Comparison of ENCODE assay signal across 13 cellular contexts in genomic region chr11:68956142-68956541, GRCh38. TPM values are rescaled to one million over a fixed set of nuclear protein-coding genes. Genes with fewer than 3 reads are reported as not detected.
DNase-seq lines count a peak whose midpoint lies in the region; ATAC-seq and TF ChIP-seq lines count a peak whose summit lies in the region.
"Had no signal": no experiment of that assay in that cellular context is flagged by ENCODE, and none has a peak within 500 bp of the region (broad histone marks: within the 10 kb centered on the region; RNA-seq: fewer than 3 reads in every experiment).

No MANE protein-coding gene starts in this region.

- H3K9me3 Mint-ChIP-seq in activated CD4-positive, alpha-beta memory T cell treated with anti-CD3 and anti-CD28 coated beads for 36 hours, result no peaks in the 10 kb centered on the region
- H3K9me3 Mint-ChIP-seq in activated CD4-positive, alpha-beta memory T cell treated with anti-CD3 and anti-CD28 coated beads, Interleukin-2, amount 10 ng/mL, durations not matched to agents 7 days and 5 days, result no peaks in the 10 kb centered on the region
- no peaks in the 10 kb centered on the region for H3K9me3 Mint-ChIP-seq in endodermal cell

- H3K4me2 ChIP-seq in OCI-LY3 (ENCODE audit: low read length) (no peak overlapping the region), smooth muscle cell (no peak overlapping the region)

- H2AFZ ChIP-seq in OCI-LY3 (ENCODE audit: low read depth, low read length), result no peak overlapping the region
- no peak overlapping the region for H2AFZ ChIP-seq in smooth muscle cell (ENCODE audit: low read depth)

- H3K9me3 ChIP-seq in OCI-LY3 (ENCODE audit: insufficient read depth, low read length), result no peaks in the 10 kb centered on the region
- no peaks in the 10 kb centered on the region for H3K9me3 ChIP-seq in endodermal cell (ENCODE audit: control insufficient read depth, low read length)
- no peaks in the 10 kb centered on the region for H3K9me3 ChIP-seq in smooth muscle cell (replicated peaks; ENCODE audit: low read depth)
- H3K9me3 ChIP-seq: right lobe of liver had no signal

- H3K27me3 ChIP-seq in OCI-LY3 (ENCODE audit: low read depth, low read length), result no peaks in the 10 kb centered on the region
- H3K27me3 ChIP-seq in endodermal cell (ENCODE audit: control insufficient read depth, insufficient read depth, low read length, poor library complexity, severe bottlenecking), result no peaks in the 10 kb centered on the region
- H3K27me3 ChIP-seq in smooth muscle cell (ENCODE audit: low read depth), result no peaks in the 10 kb centered on the region
- H3K27me3 ChIP-seq: right lobe of liver had no signal

- H3K27me3 Mint-ChIP-seq in activated CD4-positive, alpha-beta memory T cell treated with anti-CD3 and anti-CD28 coated beads for 36 hours, result no peaks in the 10 kb centered on the region
- H3K27me3 Mint-ChIP-seq in activated CD4-positive, alpha-beta memory T cell treated with anti-CD3 and anti-CD28 coated beads, Interleukin-2, amount 10 ng/mL, durations not matched to agents 7 days and 5 days, result no peaks in the 10 kb centered on the region
- no peaks in the 10 kb centered on the region for H3K27me3 Mint-ChIP-seq in endodermal cell (ENCODE audit: insufficient read depth)

- H3K36me3 Mint-ChIP-seq in activated CD4-positive, alpha-beta memory T cell treated with anti-CD3 and anti-CD28 coated beads for 36 hours, result no peaks in the 10 kb centered on the region
- no peaks in the 10 kb centered on the region for H3K36me3 Mint-ChIP-seq in activated CD4-positive, alpha-beta memory T cell treated with anti-CD3 and anti-CD28 coated beads, Interleukin-2, amount 10 ng/mL, durations not matched to agents 7 days and 5 days (ENCODE audit: low read depth)
- no peaks in the 10 kb centered on the region for H3K36me3 Mint-ChIP-seq in endodermal cell (ENCODE audit: low read depth)

- no peak overlapping the region for H3K4me3 Mint-ChIP-seq in activated CD4-positive, alpha-beta memory T cell treated with anti-CD3 and anti-CD28 coated beads for 36 hours
- no peak overlapping the region for H3K4me3 Mint-ChIP-seq in activated CD4-positive, alpha-beta memory T cell treated with anti-CD3 and anti-CD28 coated beads, Interleukin-2, amount 10 ng/mL, durations not matched to agents 7 days and 5 days
- no peak overlapping the region for H3K4me3 Mint-ChIP-seq in endodermal cell

- H4K20me1 ChIP-seq in OCI-LY3 (ENCODE audit: insufficient read depth, low read length) (no peaks in the 10 kb centered on the region), smooth muscle cell (ENCODE audit: low read depth) (no peaks in the 10 kb centered on the region)

- 55% methylated on average over 9 of the region's 12 CpGs; no CpG with 5 or more reads in 1 of the 2 experiments for WGBS in endodermal cell (ENCODE audit: insufficient coverage in 1 of 2, insufficient read length in 1 of 2), 2 experiments
- 43% methylated on average over 7 of the region's 12 CpGs for WGBS in smooth muscle cell (ENCODE audit: low lambda C conversion rate)
- WGBS in lower leg skin, 2 donors, result 14 to 21% methylated on average over 7 to 9 of the region's 12 CpGs

- H3K4me1 ChIP-seq in OCI-LY3 (ENCODE audit: low read length), result no peaks in the 10 kb centered on the region
- no peaks in the 10 kb centered on the region for H3K4me1 ChIP-seq in endodermal cell (ENCODE audit: control insufficient read depth, insufficient read depth, low read length)
- H3K4me1 ChIP-seq in smooth muscle cell (ENCODE audit: low read depth), result no peaks in the 10 kb centered on the region
- H3K4me1 ChIP-seq: right lobe of liver had no signal

- H3K27ac ChIP-seq in OCI-LY3 (ENCODE audit: low read length) (no peak overlapping the region), endodermal cell (ENCODE audit: low read depth, low read length) (no peak overlapping the region), smooth muscle cell (ENCODE audit: low read depth) (no peak overlapping the region)
- H3K27ac ChIP-seq: right lobe of liver had no signal

- H3K27ac Mint-ChIP-seq in activated CD4-positive, alpha-beta memory T cell treated with anti-CD3 and anti-CD28 coated beads for 36 hours, result no peak overlapping the region
- H3K27ac Mint-ChIP-seq in activated CD4-positive, alpha-beta memory T cell treated with anti-CD3 and anti-CD28 coated beads, Interleukin-2, amount 10 ng/mL, durations not matched to agents 7 days and 5 days, result no peak overlapping the region
- no peak overlapping the region for H3K27ac Mint-ChIP-seq in endodermal cell

- H3K79me2 ChIP-seq in OCI-LY3 (ENCODE audit: low read length), result no peaks in the 10 kb centered on the region
- H3K79me2 ChIP-seq in smooth muscle cell (ENCODE audit: low read depth), result no peaks in the 10 kb centered on the region

- TF ChIP-seq CTCF in OCI-LY3 (IDR thresholded peaks at IDR 0.05; ENCODE audit: low read depth, low read length) (0 out of 2 replicates have a peak, but pooled peaks have one; percentile 25), endodermal cell (conservative IDR thresholded peaks at IDR 0.05) (peak; percentile 72), smooth muscle cell (IDR thresholded peaks at IDR 0.05; ENCODE audit: borderline replicate concordance, insufficient read depth, poor library complexity, severe bottlenecking) (peak; percentile 23), lower leg skin (IDR thresholded peaks at IDR 0.05) (no peak)

- CTCF ChIA-PET in activated CD4-positive, alpha-beta memory T cell treated with anti-CD3 and anti-CD28 coated beads for 36 hours (lab: Charles Lee), result interaction anchor here (0.6 kb wide), 1 partner anchor 14 kb away, joined by 4 read pairs; no protein-coding TSS in a partner anchor
- CTCF ChIA-PET in activated CD4-positive, alpha-beta memory T cell treated with anti-CD3 and anti-CD28 coated beads, Interleukin-2, amount 10 ng/mL, durations not matched to agents 7 days and 5 days (lab: Charles Lee), result interaction anchor here (0.9 kb wide), 1 partner anchor 27 kb away, joined by 4 read pairs; no protein-coding TSS in a partner anchor

- H3K4me3 ChIP-seq in OCI-LY3 (ENCODE audit: low read length) (no peak overlapping the region), endodermal cell (ENCODE audit: low read length) (no peak overlapping the region), smooth muscle cell (no peak overlapping the region), lower leg skin (ENCODE audit: low read depth, poor library complexity, severe bottlenecking) (no peak overlapping the region)
- H3K4me3 ChIP-seq: right lobe of liver had no signal

- intact Hi-C loops in activated CD4-positive, alpha-beta memory T cell treated with anti-CD3 and anti-CD28 coated beads for 36 hours (cut with micrococcal nuclease), result no loop called here
- intact Hi-C loops in lower leg skin (cut with DNase I; ENCODE audit: low total_unique reads), result no loop called here

- no peaks in the 10 kb centered on the region for H3F3A ChIP-seq in smooth muscle cell (ENCODE audit: low read depth)

- TF ChIP-seq POLR2A in lower leg skin (IDR thresholded peaks at IDR 0.05), result no peak

- peak; percentile 36 for DNase-seq in activated CD4-positive, alpha-beta memory T cell treated with anti-CD3 and anti-CD28 coated beads for 36 hours
- DNase-seq in activated CD4-positive, alpha-beta memory T cell treated with anti-CD3 and anti-CD28 coated beads, Interleukin-2, amount 10 ng/mL, durations not matched to agents 7 days and 5 days, result no peak
- peak; percentile 89 for DNase-seq in endodermal cell
- DNase-seq in smooth muscle cell (lab: John Stamatoyannopoulos, UW; ENCODE audit: unreplicated experiment), result no peak
- no peak for DNase-seq in SW480 (ENCODE audit: low spot score)
- no peak for DNase-seq in lower leg skin (ENCODE audit: low spot score in 2 of 2)
- DNase-seq: activated CD8-positive, alpha-beta memory T cell treated with anti-CD3 and anti-CD28 coated beads, Interleukin-2, amount 50 U/mL, for 4 hours; GOT3; NCI-H2029 treated with DMSO at 0.1 percent for 48 hours; right lobe of liver had no signal

- ATAC-seq in GM21717 (IDR thresholded peaks at IDR 0.05; ENCODE audit: unreplicated experiment), result no peak

- H3K9ac ChIP-seq in OCI-LY3 (ENCODE audit: low read length), result no peak overlapping the region
- H3K9ac ChIP-seq in endodermal cell (ENCODE audit: extremely low read depth, low read length, poor library complexity, severe bottlenecking), result no peak overlapping the region
- H3K9ac ChIP-seq in smooth muscle cell (ENCODE audit: low read depth), result no peak overlapping the region

- no peaks in the 10 kb centered on the region for H3K4me1 Mint-ChIP-seq in activated CD4-positive, alpha-beta memory T cell treated with anti-CD3 and anti-CD28 coated beads for 36 hours (ENCODE audit: low read depth)
- peaks cover 1% of the 10 kb centered on the region for H3K4me1 Mint-ChIP-seq in activated CD4-positive, alpha-beta memory T cell treated with anti-CD3 and anti-CD28 coated beads, Interleukin-2, amount 10 ng/mL, durations not matched to agents 7 days and 5 days
- H3K4me1 Mint-ChIP-seq in endodermal cell, result peaks cover under 1% of the 10 kb centered on the region

- POLR2A ChIA-PET in activated CD4-positive, alpha-beta memory T cell treated with anti-CD3 and anti-CD28 coated beads for 36 hours (lab: Charles Lee), result no interaction called here
- POLR2A ChIA-PET in activated CD4-positive, alpha-beta memory T cell treated with anti-CD3 and anti-CD28 coated beads, Interleukin-2, amount 10 ng/mL, durations not matched to agents 7 days and 5 days (lab: Charles Lee), result no interaction called here

- H3K36me3 ChIP-seq in OCI-LY3 (replicated peaks; ENCODE audit: low read depth, low read length) (no peaks in the 10 kb centered on the region), endodermal cell (ENCODE audit: control insufficient read depth, insufficient read depth, low read length) (no peaks in the 10 kb centered on the region), smooth muscle cell (ENCODE audit: low read depth) (no peaks in the 10 kb centered on the region)
- H3K36me3 ChIP-seq: right lobe of liver had no signal

RNA-seq across cellular contexts. Expression of gene MRGPRD, which starts 24.6 kb away (rescaled TPM):
- total RNA-seq in activated CD4-positive, alpha-beta memory T cell treated with anti-CD3 and anti-CD28 coated beads for 36 hours, result not detected
- total RNA-seq in activated CD4-positive, alpha-beta memory T cell treated with anti-CD3 and anti-CD28 coated beads, Interleukin-2, amount 10 ng/mL, durations not matched to agents 7 days and 5 days, result not detected
- total RNA-seq in endodermal cell (not detected), smooth muscle cell (not detected in 2 replicates), lower leg skin (not detected)
- polyA plus RNA-seq in endodermal cell (2013, experiment 1 of 2), result not detected
- polyA plus RNA-seq in endodermal cell (2013, experiment 2 of 2), result not detected
- 0.25 TPM in 1 of 2 replicates, not detected in the other for polyA plus RNA-seq in smooth muscle cell
- total RNA-seq: right lobe of liver, ureter had no signal

RNA-seq across cellular contexts. Expression of gene IGHMBP2, which starts 52.5 kb away (rescaled TPM):
- total RNA-seq in activated CD4-positive, alpha-beta memory T cell treated with anti-CD3 and anti-CD28 coated beads for 36 hours, result 10 to 100 TPM; 24.4 to 24.8 TPM
- 10 to 100 TPM; 24.1 to 24.9 TPM for total RNA-seq in activated CD4-positive, alpha-beta memory T cell treated with anti-CD3 and anti-CD28 coated beads, Interleukin-2, amount 10 ng/mL, durations not matched to agents 7 days and 5 days
- total RNA-seq in endodermal cell, result 10 to 100 TPM; 23.9 to 28.3 TPM
- polyA plus RNA-seq in endodermal cell (2013, experiment 1 of 2), result 16.2 TPM
- 12.4 TPM for polyA plus RNA-seq in endodermal cell (2013, experiment 2 of 2)
- total RNA-seq in smooth muscle cell, result 9.5 and 13.3 TPM in 2 replicates
- 12.1 and 13.2 TPM in 2 replicates for polyA plus RNA-seq in smooth muscle cell
- 10 to 100 TPM; 18.6 to 33.3 (median 30.5) TPM for total RNA-seq in lower leg skin

RNA-seq across cellular contexts. Expression of gene MRPL21, which starts 52.5 kb away (rescaled TPM):
- total RNA-seq in activated CD4-positive, alpha-beta memory T cell treated with anti-CD3 and anti-CD28 coated beads for 36 hours, result 10 to 100 TPM; 80.7 to 86.0 TPM
- total RNA-seq in activated CD4-positive, alpha-beta memory T cell treated with anti-CD3 and anti-CD28 coated beads, Interleukin-2, amount 10 ng/mL, durations not matched to agents 7 days and 5 days, result 10 to 100 TPM; 47.6 to 53.4 TPM
- 10 to 100 TPM; 63.8 to 64.9 TPM for total RNA-seq in endodermal cell
- polyA plus RNA-seq in endodermal cell (2013, experiment 1 of 2), result 58.7 TPM
- 54.7 TPM for polyA plus RNA-seq in endodermal cell (2013, experiment 2 of 2)
- total RNA-seq in smooth muscle cell, result 41.2 and 49.3 TPM in 2 replicates
- 110 and 116 TPM in 2 replicates for polyA plus RNA-seq in smooth muscle cell
- total RNA-seq in lower leg skin, result 10 to 100 TPM; 34.0 to 54.5 (median 41.8) TPM

RNA-seq across cellular contexts. Expression of gene MRGPRF, which starts 56.9 kb away (rescaled TPM):
- total RNA-seq in activated CD4-positive, alpha-beta memory T cell treated with anti-CD3 and anti-CD28 coated beads for 36 hours, result not detected
- total RNA-seq in activated CD4-positive, alpha-beta memory T cell treated with anti-CD3 and anti-CD28 coated beads, Interleukin-2, amount 10 ng/mL, durations not matched to agents 7 days and 5 days, result not detected
- 1 to 10 TPM; 3.7 to 4.7 TPM for total RNA-seq in endodermal cell
- polyA plus RNA-seq in endodermal cell (2013, experiment 1 of 2), result 1.9 TPM
- 1.5 TPM for polyA plus RNA-seq in endodermal cell (2013, experiment 2 of 2)
- total RNA-seq in smooth muscle cell, result 6.7 and 6.8 TPM in 2 replicates
- polyA plus RNA-seq in smooth muscle cell, result 17.2 and 20.1 TPM in 2 replicates
- total RNA-seq in lower leg skin, result 10 to 100 TPM in 2 of 4 donors, 1 to 10 TPM in 1, under 1 TPM in 1; 0.84 to 11.0 (median 7.3) TPM

Comparison
In these comparisons a context has a peak if more than half of its experiments do, and no peak if none do; other contexts are left out.
1. DNase-seq: peak in activated CD4-positive, alpha-beta memory T cell treated with anti-CD3 and anti-CD28 coated beads for 36 hours (single experiment) and endodermal cell (single experiment); none in activated CD4-positive, alpha-beta memory T cell treated with anti-CD3 and anti-CD28 coated beads, Interleukin-2, amount 10 ng/mL, durations not matched to agents 7 days and 5 days (single experiment), smooth muscle cell (single experiment), SW480 (single experiment) and lower leg skin (0 of 2).
2. CTCF ChIP-seq: peak in OCI-LY3 (single experiment), endodermal cell (single experiment) and smooth muscle cell (single experiment); none in lower leg skin (0 of 3).